ENCODE assay signal across 23 cellular contexts in genomic region chr1:98693385-98693784, GRCh38. TPM values are rescaled to one million over a fixed set of nuclear protein-coding genes. Genes with fewer than 3 reads are reported as not detected.
"Had no signal": no experiment of that assay in that cellular context is flagged by ENCODE, and none has a peak within 500 bp of the region (broad histone marks: within the 10 kb centered on the region; RNA-seq: fewer than 3 reads in every experiment).

No MANE protein-coding gene starts in this region.

- H3K27ac ChIP-seq: adrenal gland, ascending aorta, brain microvascular endothelial cell, epithelial cell of prostate, left lung, neural progenitor cell, transverse colon, uterus had no signal

- H3K4me1 ChIP-seq: adrenal gland, ascending aorta, left lung, neural progenitor cell, transverse colon, uterus had no signal

- H3K9me3 ChIP-seq: adrenal gland, ascending aorta, left lung, transverse colon, uterus had no signal

- H3K27me3 ChIP-seq: adrenal gland, ascending aorta, brain microvascular endothelial cell, left lung, neural progenitor cell, transverse colon, uterus had no signal

- H3K36me3 ChIP-seq: adrenal gland, brain microvascular endothelial cell, left lung, uterus had no signal

- ATAC-seq: activated T-helper 17 cell treated with anti-CD3 and anti-CD28 coated beads, Interleukin-2, amount 50 U/mL, for 72 hours; left lung; naive thymus-derived CD8-positive, alpha-beta T cell; stimulated activated naive B cell treated with anti-CD40 and anti-IgM and Interleukin-4, amounts not matched to agents 10 μg/mL and 1 μg/mL and 100 μg/mL, for 72 hours; WTC11 had no signal

- DNase-seq: activated naive CD4-positive, alpha-beta T cell; activated T-cell treated with anti-CD3 and anti-CD28 coated beads, Interleukin-2, amount 50 U/mL, for 1 hour; adrenal gland; brain microvascular endothelial cell; cerebellar nuclear complex; cortex of kidney; immature natural killer cell; kidney glomerular epithelial cell; left lung; mammary epithelial cell; naive thymus-derived CD8-positive, alpha-beta T cell; posterior cingulate gyrus; stimulated activated CD4-positive, alpha-beta T cell treated with anti-CD3 and anti-CD28 coated beads, Interleukin-2, amount 100 ng/mL, for 48 hours; stimulated activated CD8-positive, alpha-beta memory T cell treated with anti-CD3 and anti-CD28 coated beads, Interleukin-4, amount 100 ng/mL, for 48 hours; stimulated activated naive B cell treated with anti-CD40 and anti-IgM and Interleukin-4, amounts not matched to agents 10 μg/mL and 1 μg/mL and 100 μg/mL, for 72 hours; T1000; transverse colon; uterus had no signal

- H3K4me3 ChIP-seq: adrenal gland, ascending aorta, left lung, neural progenitor cell, transverse colon, uterus had no signal

RNA-seq across cellular contexts. Expression of gene SNX7, which starts 31.9 kb away (rescaled TPM):
- total RNA-seq: naive thymus-derived CD8-positive, alpha-beta T cell had no signal
